ENCODE assay signal across 1 cellular context in the genomic region with DNA sequence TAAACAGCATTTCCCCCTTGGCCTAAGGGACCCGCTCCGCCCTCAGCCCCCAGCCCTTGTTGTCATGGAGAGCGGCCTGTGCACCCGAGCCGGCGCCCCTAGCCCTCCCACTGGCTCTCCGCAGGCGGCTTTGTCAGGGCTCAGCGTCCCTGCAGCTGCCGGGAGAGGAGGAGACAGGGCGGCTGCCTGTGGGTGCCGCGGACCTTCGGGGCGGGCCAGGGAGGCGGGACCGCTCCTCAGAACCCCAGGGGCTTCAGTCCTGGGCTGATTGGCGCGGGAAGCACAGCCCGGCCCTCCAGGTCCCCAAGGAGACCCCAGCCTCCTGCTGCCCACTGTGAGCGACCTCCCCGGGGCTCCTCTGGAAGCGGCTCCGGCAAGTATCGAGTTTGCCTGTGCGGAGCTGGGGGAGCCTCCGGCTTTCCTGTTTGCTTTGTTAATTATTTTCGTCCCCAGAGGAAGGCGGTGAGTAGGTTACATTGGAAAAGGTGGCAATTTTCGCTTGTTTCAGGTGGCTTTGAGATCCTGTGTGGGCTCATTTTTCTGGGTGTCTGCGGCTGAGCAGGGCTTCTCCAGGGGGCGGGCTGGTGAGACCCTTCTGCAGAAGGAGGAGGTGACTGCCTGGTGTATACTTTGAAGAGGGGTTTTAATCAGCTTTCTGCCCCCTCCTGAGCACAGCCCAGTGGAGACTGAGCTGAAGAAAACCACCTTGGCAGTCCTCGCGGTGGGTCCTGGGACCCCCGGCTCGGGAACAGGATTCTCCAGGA.
TF ChIP-seq lines count a peak whose summit lies in the region.

A gene with protein sequence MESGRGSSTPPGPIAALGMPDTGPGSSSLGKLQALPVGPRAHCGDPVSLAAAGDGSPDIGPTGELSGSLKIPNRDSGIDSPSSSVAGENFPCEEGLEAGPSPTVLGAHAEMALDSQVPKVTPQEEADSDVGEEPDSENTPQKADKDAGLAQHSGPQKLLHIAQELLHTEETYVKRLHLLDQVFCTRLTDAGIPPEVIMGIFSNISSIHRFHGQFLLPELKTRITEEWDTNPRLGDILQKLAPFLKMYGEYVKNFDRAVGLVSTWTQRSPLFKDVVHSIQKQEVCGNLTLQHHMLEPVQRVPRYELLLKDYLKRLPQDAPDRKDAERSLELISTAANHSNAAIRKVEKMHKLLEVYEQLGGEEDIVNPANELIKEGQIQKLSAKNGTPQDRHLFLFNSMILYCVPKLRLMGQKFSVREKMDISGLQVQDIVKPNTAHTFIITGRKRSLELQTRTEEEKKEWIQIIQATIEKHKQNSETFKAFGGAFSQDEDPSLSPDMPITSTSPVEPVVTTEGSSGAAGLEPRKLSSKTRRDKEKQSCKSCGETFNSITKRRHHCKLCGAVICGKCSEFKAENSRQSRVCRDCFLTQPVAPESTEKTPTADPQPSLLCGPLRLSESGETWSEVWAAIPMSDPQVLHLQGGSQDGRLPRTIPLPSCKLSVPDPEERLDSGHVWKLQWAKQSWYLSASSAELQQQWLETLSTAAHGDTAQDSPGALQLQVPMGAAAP (plus strand): TSS at position 256 of the 764 bp plus-strand sequence. CDS start 28,734 bp downstream, outside the sequence.

TF ChIP-seq in HepG2, 621 proteins besides CTCF, POLR2A, EP300 and RAD21 (continued from another document and continues in another):
- TF ChIP-seq, protein P1, sequence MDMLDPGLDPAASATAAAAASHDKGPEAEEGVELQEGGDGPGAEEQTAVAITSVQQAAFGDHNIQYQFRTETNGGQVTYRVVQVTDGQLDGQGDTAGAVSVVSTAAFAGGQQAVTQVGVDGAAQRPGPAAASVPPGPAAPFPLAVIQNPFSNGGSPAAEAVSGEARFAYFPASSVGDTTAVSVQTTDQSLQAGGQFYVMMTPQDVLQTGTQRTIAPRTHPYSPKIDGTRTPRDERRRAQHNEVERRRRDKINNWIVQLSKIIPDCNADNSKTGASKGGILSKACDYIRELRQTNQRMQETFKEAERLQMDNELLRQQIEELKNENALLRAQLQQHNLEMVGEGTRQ (IDR thresholded peaks at IDR 0.05; ENCODE audit: low read depth, low read length) = no peak
- TF ChIP-seq, protein P1 (CRISPR knock-in tag; IDR thresholded peaks at IDR 0.05; ENCODE audit: borderline replicate concordance) = no peak
- no peak for TF ChIP-seq PCBP1 (IDR thresholded peaks at IDR 0.05; ENCODE audit: borderline replicate concordance, low read depth, low read length)
- no peak for TF ChIP-seq NFYC (CRISPR knock-in tag; IDR thresholded peaks at IDR 0.05)
- TF ChIP-seq HNRNPH1 (optimal IDR thresholded peaks at IDR 0.05; ENCODE audit: low read depth, low read length) = no peak
- TF ChIP-seq ZNF720 (CRISPR knock-in tag; IDR thresholded peaks at IDR 0.05) = no peak
- peak; percentile 40; the same call in 1 of the 2 replicates for TF ChIP-seq KDM5B (CRISPR knock-in tag; IDR thresholded peaks at IDR 0.05; ENCODE audit: borderline replicate concordance)
- TF ChIP-seq, protein P2, sequence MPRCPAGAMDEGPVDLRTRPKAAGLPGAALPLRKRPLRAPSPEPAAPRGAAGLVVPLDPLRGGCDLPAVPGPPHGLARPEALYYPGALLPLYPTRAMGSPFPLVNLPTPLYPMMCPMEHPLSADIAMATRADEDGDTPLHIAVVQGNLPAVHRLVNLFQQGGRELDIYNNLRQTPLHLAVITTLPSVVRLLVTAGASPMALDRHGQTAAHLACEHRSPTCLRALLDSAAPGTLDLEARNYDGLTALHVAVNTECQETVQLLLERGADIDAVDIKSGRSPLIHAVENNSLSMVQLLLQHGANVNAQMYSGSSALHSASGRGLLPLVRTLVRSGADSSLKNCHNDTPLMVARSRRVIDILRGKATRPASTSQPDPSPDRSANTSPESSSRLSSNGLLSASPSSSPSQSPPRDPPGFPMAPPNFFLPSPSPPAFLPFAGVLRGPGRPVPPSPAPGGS (CRISPR knock-in tag; IDR thresholded peaks at IDR 0.05) = no peak
- TF ChIP-seq KDM3A (CRISPR knock-in tag; IDR thresholded peaks at IDR 0.05; ENCODE audit: low read depth) = peak; percentile 43; the same call in 1 of the 2 replicates
- TF ChIP-seq ZNF335 (CRISPR knock-in tag; IDR thresholded peaks at IDR 0.05) = no peak
- no peak for TF ChIP-seq SOX6 (IDR thresholded peaks at IDR 0.05)
- TF ChIP-seq SOX6 (CRISPR knock-in tag; IDR thresholded peaks at IDR 0.05) = 0 out of 2 replicates have a peak, but pooled peaks have one; percentile 9
- TF ChIP-seq ZNF33B (CRISPR knock-in tag; IDR thresholded peaks at IDR 0.05) = no peak
- no peak for TF ChIP-seq GPN1 (CRISPR knock-in tag; IDR thresholded peaks at IDR 0.05; ENCODE audit: borderline replicate concordance)
- TF ChIP-seq, protein P3, sequence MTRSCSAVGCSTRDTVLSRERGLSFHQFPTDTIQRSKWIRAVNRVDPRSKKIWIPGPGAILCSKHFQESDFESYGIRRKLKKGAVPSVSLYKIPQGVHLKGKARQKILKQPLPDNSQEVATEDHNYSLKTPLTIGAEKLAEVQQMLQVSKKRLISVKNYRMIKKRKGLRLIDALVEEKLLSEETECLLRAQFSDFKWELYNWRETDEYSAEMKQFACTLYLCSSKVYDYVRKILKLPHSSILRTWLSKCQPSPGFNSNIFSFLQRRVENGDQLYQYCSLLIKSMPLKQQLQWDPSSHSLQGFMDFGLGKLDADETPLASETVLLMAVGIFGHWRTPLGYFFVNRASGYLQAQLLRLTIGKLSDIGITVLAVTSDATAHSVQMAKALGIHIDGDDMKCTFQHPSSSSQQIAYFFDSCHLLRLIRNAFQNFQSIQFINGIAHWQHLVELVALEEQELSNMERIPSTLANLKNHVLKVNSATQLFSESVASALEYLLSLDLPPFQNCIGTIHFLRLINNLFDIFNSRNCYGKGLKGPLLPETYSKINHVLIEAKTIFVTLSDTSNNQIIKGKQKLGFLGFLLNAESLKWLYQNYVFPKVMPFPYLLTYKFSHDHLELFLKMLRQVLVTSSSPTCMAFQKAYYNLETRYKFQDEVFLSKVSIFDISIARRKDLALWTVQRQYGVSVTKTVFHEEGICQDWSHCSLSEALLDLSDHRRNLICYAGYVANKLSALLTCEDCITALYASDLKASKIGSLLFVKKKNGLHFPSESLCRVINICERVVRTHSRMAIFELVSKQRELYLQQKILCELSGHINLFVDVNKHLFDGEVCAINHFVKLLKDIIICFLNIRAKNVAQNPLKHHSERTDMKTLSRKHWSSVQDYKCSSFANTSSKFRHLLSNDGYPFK (CRISPR knock-in tag; IDR thresholded peaks at IDR 0.05; ENCODE audit: borderline replicate concordance) = no peak
- no peak for TF ChIP-seq TGIF2 (CRISPR knock-in tag; IDR thresholded peaks at IDR 0.05)
- 0 out of 2 replicates have a peak, but pooled peaks have one; percentile 19 for TF ChIP-seq ZNF350 (CRISPR knock-in tag; IDR thresholded peaks at IDR 0.05; ENCODE audit: borderline replicate concordance, low read depth)
- no peak for TF ChIP-seq ZNF256 (CRISPR knock-in tag; conservative IDR thresholded peaks at IDR 0.05)
- TF ChIP-seq, protein P4, sequence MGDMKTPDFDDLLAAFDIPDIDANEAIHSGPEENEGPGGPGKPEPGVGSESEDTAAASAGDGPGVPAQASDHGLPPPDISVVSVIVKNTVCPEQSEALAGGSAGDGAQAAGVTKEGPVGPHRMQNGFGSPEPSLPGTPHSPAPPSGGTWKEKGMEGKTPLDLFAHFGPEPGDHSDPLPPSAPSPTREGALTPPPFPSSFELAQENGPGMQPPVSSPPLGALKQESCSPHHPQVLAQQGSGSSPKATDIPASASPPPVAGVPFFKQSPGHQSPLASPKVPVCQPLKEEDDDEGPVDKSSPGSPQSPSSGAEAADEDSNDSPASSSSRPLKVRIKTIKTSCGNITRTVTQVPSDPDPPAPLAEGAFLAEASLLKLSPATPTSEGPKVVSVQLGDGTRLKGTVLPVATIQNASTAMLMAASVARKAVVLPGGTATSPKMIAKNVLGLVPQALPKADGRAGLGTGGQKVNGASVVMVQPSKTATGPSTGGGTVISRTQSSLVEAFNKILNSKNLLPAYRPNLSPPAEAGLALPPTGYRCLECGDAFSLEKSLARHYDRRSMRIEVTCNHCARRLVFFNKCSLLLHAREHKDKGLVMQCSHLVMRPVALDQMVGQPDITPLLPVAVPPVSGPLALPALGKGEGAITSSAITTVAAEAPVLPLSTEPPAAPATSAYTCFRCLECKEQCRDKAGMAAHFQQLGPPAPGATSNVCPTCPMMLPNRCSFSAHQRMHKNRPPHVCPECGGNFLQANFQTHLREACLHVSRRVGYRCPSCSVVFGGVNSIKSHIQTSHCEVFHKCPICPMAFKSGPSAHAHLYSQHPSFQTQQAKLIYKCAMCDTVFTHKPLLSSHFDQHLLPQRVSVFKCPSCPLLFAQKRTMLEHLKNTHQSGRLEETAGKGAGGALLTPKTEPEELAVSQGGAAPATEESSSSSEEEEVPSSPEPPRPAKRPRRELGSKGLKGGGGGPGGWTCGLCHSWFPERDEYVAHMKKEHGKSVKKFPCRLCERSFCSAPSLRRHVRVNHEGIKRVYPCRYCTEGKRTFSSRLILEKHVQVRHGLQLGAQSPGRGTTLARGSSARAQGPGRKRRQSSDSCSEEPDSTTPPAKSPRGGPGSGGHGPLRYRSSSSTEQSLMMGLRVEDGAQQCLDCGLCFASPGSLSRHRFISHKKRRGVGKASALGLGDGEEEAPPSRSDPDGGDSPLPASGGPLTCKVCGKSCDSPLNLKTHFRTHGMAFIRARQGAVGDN (CRISPR knock-in tag; IDR thresholded peaks at IDR 0.05) = peak; percentile 49
- TF ChIP-seq, protein P5, sequence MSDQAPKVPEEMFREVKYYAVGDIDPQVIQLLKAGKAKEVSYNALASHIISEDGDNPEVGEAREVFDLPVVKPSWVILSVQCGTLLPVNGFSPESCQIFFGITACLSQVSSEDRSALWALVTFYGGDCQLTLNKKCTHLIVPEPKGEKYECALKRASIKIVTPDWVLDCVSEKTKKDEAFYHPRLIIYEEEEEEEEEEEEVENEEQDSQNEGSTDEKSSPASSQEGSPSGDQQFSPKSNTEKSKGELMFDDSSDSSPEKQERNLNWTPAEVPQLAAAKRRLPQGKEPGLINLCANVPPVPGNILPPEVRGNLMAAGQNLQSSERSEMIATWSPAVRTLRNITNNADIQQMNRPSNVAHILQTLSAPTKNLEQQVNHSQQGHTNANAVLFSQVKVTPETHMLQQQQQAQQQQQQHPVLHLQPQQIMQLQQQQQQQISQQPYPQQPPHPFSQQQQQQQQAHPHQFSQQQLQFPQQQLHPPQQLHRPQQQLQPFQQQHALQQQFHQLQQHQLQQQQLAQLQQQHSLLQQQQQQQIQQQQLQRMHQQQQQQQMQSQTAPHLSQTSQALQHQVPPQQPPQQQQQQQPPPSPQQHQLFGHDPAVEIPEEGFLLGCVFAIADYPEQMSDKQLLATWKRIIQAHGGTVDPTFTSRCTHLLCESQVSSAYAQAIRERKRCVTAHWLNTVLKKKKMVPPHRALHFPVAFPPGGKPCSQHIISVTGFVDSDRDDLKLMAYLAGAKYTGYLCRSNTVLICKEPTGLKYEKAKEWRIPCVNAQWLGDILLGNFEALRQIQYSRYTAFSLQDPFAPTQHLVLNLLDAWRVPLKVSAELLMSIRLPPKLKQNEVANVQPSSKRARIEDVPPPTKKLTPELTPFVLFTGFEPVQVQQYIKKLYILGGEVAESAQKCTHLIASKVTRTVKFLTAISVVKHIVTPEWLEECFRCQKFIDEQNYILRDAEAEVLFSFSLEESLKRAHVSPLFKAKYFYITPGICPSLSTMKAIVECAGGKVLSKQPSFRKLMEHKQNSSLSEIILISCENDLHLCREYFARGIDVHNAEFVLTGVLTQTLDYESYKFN (CRISPR knock-in tag; conservative IDR thresholded peaks at IDR 0.05) = no peak
- no peak for TF ChIP-seq MED8 (CRISPR knock-in tag; IDR thresholded peaks at IDR 0.05; ENCODE audit: insufficient replicate concordance)
- no peak for TF ChIP-seq MXI1 (IDR thresholded peaks at IDR 0.05; ENCODE audit: borderline replicate concordance, low read depth, low read length)
- TF ChIP-seq ATF7 (IDR thresholded peaks at IDR 0.05) = no peak
- TF ChIP-seq ATF7 (CRISPR knock-in tag; IDR thresholded peaks at IDR 0.05) = no peak
- TF ChIP-seq ZBTB21 (CRISPR knock-in tag; IDR thresholded peaks at IDR 0.05) = no peak
- TF ChIP-seq, protein P6, sequence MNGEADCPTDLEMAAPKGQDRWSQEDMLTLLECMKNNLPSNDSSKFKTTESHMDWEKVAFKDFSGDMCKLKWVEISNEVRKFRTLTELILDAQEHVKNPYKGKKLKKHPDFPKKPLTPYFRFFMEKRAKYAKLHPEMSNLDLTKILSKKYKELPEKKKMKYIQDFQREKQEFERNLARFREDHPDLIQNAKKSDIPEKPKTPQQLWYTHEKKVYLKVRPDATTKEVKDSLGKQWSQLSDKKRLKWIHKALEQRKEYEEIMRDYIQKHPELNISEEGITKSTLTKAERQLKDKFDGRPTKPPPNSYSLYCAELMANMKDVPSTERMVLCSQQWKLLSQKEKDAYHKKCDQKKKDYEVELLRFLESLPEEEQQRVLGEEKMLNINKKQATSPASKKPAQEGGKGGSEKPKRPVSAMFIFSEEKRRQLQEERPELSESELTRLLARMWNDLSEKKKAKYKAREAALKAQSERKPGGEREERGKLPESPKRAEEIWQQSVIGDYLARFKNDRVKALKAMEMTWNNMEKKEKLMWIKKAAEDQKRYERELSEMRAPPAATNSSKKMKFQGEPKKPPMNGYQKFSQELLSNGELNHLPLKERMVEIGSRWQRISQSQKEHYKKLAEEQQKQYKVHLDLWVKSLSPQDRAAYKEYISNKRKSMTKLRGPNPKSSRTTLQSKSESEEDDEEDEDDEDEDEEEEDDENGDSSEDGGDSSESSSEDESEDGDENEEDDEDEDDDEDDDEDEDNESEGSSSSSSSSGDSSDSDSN (CRISPR knock-in tag; IDR thresholded peaks at IDR 0.05) = peak; percentile 89
- no peak for TF ChIP-seq ZNF180 (CRISPR knock-in tag; IDR thresholded peaks at IDR 0.05; ENCODE audit: borderline replicate concordance, low read depth)
- no peak for TF ChIP-seq ZNF235 (CRISPR knock-in tag; IDR thresholded peaks at IDR 0.05; ENCODE audit: borderline replicate concordance)
- peak; percentile 36 for TF ChIP-seq HNRNPLL (IDR thresholded peaks at IDR 0.05; ENCODE audit: low read depth, low read length, poor library complexity, severe bottlenecking)
- no peak for TF ChIP-seq ZNF124 (CRISPR knock-in tag; IDR thresholded peaks at IDR 0.05)
- TF ChIP-seq RELA (CRISPR knock-in tag; IDR thresholded peaks at IDR 0.05) = no peak
- TF ChIP-seq TCF7L2 (IDR thresholded peaks at IDR 0.05; ENCODE audit: low read depth, low read length) = no peak
- TF ChIP-seq, protein P7, sequence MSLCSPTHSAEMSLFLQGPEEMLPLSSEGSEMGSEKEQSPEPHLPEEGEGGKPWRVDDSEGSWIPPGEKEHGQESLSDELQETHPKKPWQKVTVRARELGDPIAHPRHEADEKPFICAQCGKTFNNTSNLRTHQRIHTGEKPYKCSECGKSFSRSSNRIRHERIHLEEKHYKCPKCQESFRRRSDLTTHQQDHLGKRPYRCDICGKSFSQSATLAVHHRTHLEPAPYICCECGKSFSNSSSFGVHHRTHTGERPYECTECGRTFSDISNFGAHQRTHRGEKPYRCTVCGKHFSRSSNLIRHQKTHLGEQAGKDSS (CRISPR knock-in tag; IDR thresholded peaks at IDR 0.05; ENCODE audit: borderline replicate concordance, low read depth) = no peak
- TF ChIP-seq NR2C2 (CRISPR knock-in tag; IDR thresholded peaks at IDR 0.05; ENCODE audit: borderline replicate concordance) = no peak
- TF ChIP-seq YEATS4 (CRISPR knock-in tag; IDR thresholded peaks at IDR 0.05; ENCODE audit: borderline replicate concordance) = no peak
